In genomic region chr10:94687625-94688248, GRCh38 we compare ENCODE assay signal across 18 cellular contexts. TPM values are rescaled to one million over a fixed set of nuclear protein-coding genes. Genes with fewer than 3 reads are reported as not detected.
DNase-seq lines count a peak whose midpoint lies in the region; ATAC-seq, FAIRE-seq and TF ChIP-seq lines count a peak whose summit lies in the region.
"Had no signal": no experiment of that assay in that cellular context is flagged by ENCODE, and none has a peak within 500 bp of the region (broad histone marks: within the 10 kb centered on the region; RNA-seq: fewer than 3 reads in every experiment).

No MANE protein-coding gene starts in this region.

- FAIRE-seq in bronchial epithelial cell (lab: Jason Lieb, UNC) = peak; percentile 94
- FAIRE-seq: A204.1, D721Med, H54 had no signal

- peak in 1 of 2 donors; percentile 21 for TF ChIP-seq RAD21 in liver (IDR thresholded peaks at IDR 0.05)

- H3K9ac ChIP-seq in liver (ENCODE audit: low read depth in 1 of 2, low read length in 2 of 2) (no peak overlapping the region), trophoblast cell (ENCODE audit: low read length) (no peak overlapping the region)

- H3K4me3 Mint-ChIP-seq in GM23338 = no peak overlapping the region
- H3K4me3 Mint-ChIP-seq: CD14-positive monocyte; CD8-positive, alpha-beta T cell had no signal

- no peak overlapping the region for H2BK120ac ChIP-seq in trophoblast cell (ENCODE audit: insufficient read depth, low read length, poor library complexity)

- H3K9me3 Mint-ChIP-seq in GM23338 = peaks cover 7% of the 10 kb centered on the region; the same call in 1 of the 3 replicates
- H3K9me3 Mint-ChIP-seq: CD8-positive, alpha-beta T cell had no signal

- no peak overlapping the region for H3K23ac ChIP-seq in trophoblast cell (ENCODE audit: low read length)

- ATAC-seq in GM23338 = no peak
- ATAC-seq: CD8-positive, alpha-beta T cell; HCT116 had no signal

- no peak overlapping the region for H3K18ac ChIP-seq in trophoblast cell (ENCODE audit: low read length)

- peaks cover 3% of the 10 kb centered on the region; the same call in 2 of the 3 replicates for H3K4me1 Mint-ChIP-seq in GM23338
- H3K4me1 Mint-ChIP-seq: CD14-positive monocyte had no signal

- no peaks in the 10 kb centered on the region for H3K9me3 ChIP-seq in liver (ENCODE audit: control insufficient read depth in 4 of 4, low read length in 3 of 4)
- no peaks in the 10 kb centered on the region for H3K9me3 ChIP-seq in trophoblast cell (ENCODE audit: insufficient read depth, low read depth, low read length)
- H3K9me3 ChIP-seq in hepatocyte (ENCODE audit: low read depth) = no peaks in the 10 kb centered on the region

- H3K27ac ChIP-seq in GM23338 (ENCODE audit: low read depth) (no peak overlapping the region), liver (ENCODE audit: low read depth in 1 of 2, low read length in 2 of 2) (peak overlapping the region; percentile 41 to 69), trophoblast cell (ENCODE audit: low read depth, low read length) (no peak overlapping the region), hepatocyte (no peak overlapping the region)
- H3K27ac ChIP-seq: HL-60 had no signal

- no peak overlapping the region for H3K4me2 ChIP-seq in GM23338
- H3K4me2 ChIP-seq in trophoblast cell (ENCODE audit: low read length) = no peak overlapping the region
- no peak overlapping the region for H3K4me2 ChIP-seq in hepatocyte

- no peak overlapping the region for H4K8ac ChIP-seq in trophoblast cell (ENCODE audit: low read depth, low read length)

- no peak overlapping the region for H2AK5ac ChIP-seq in trophoblast cell (ENCODE audit: low read length)

- no peaks in the 10 kb centered on the region for H3K36me3 ChIP-seq in GM23338 (ENCODE audit: insufficient read depth)
- H3K36me3 ChIP-seq in bronchial epithelial cell (ENCODE audit: control insufficient read depth, insufficient read depth, low read length) = no peaks in the 10 kb centered on the region
- peaks cover 0 to 20% (median 14%) of the 10 kb centered on the region in 4 donors for H3K36me3 ChIP-seq in liver (ENCODE audit: control insufficient read depth in 4 of 4, insufficient read depth in 3 of 4, low read depth in 1 of 4, low read length in 3 of 4)
- no peaks in the 10 kb centered on the region for H3K36me3 ChIP-seq in trophoblast cell (ENCODE audit: control insufficient read depth in 1 of 2, insufficient read depth in 2 of 2, low read length in 2 of 2)
- no peaks in the 10 kb centered on the region for H3K36me3 ChIP-seq in hepatocyte (replicated peaks; ENCODE audit: insufficient read depth, low read depth)

- H3K79me2 ChIP-seq in GM23338 (replicated peaks; ENCODE audit: insufficient read depth) (no peaks in the 10 kb centered on the region), trophoblast cell (ENCODE audit: control insufficient read depth, insufficient read depth, low read length, poor library complexity) (no peaks in the 10 kb centered on the region), hepatocyte (peaks cover 8% of the 10 kb centered on the region)

- no peak overlapping the region for H2BK12ac ChIP-seq in trophoblast cell (ENCODE audit: low read length)

- no peak overlapping the region for H3K27ac Mint-ChIP-seq in GM23338
- H3K27ac Mint-ChIP-seq: CD14-positive monocyte; CD8-positive, alpha-beta T cell had no signal

- H3K36me3 Mint-ChIP-seq in GM23338 (ENCODE audit: low read depth) = no peaks in the 10 kb centered on the region
- H3K36me3 Mint-ChIP-seq: CD14-positive monocyte; CD8-positive, alpha-beta T cell had no signal

- H3K9me2 ChIP-seq in GM23338 (ENCODE audit: insufficient read depth) (peaks cover 5% of the 10 kb centered on the region; the same call in 1 of the 2 replicates), hepatocyte (replicated peaks; ENCODE audit: insufficient read depth) (no peaks in the 10 kb centered on the region)

- no peak overlapping the region for H4K12ac ChIP-seq in trophoblast cell (ENCODE audit: low read depth, low read length)

- H3K79me1 ChIP-seq in trophoblast cell (ENCODE audit: low read length) = no peaks in the 10 kb centered on the region

- no peak for TF ChIP-seq CTCF in GM23338 (conservative IDR thresholded peaks at IDR 0.05; ENCODE audit: low read depth in 2 of 2)
- TF ChIP-seq CTCF in bronchial epithelial cell (IDR thresholded peaks at IDR 0.05; ENCODE audit: insufficient read depth, low read length, severe bottlenecking) = no peak
- TF ChIP-seq CTCF in liver (IDR thresholded peaks at IDR 0.05; ENCODE audit: low read depth, low read length, missing input control) = no peak
- no peak for TF ChIP-seq CTCF in hepatocyte (IDR thresholded peaks at IDR 0.05; ENCODE audit: poor library complexity)

- peak overlapping the region; percentile 49 for H2BK5ac ChIP-seq in trophoblast cell (ENCODE audit: low read depth, low read length, poor library complexity)

- H3K27me3 Mint-ChIP-seq in GM23338 (ENCODE audit: insufficient read depth, low read depth, poor library complexity) = peaks cover 3% of the 10 kb centered on the region

- 74% methylated on average over 11 of the region's 11 CpGs for WGBS in liver
- WGBS in trophoblast cell (ENCODE audit: extremely low coverage, insufficient coverage, insufficient read length) = no CpG with 5 or more reads among the region's 11 CpGs
- 94% methylated on average over 11 of the region's 11 CpGs for WGBS in hepatocyte (ENCODE audit: low lambda C conversion rate, missing lambda C conversion rate)

- no peaks in the 10 kb centered on the region for H3F3A ChIP-seq in GM23338 (replicated peaks; ENCODE audit: low read depth)

- no peak overlapping the region for H3K14ac ChIP-seq in trophoblast cell (ENCODE audit: low read length)

- no peak overlapping the region for H3K4ac ChIP-seq in trophoblast cell (ENCODE audit: low read depth, low read length)

- 0 out of 2 replicates have a peak, but pooled peaks cover 8% of the 10 kb centered on the region for H3K4me1 ChIP-seq in GM23338 (ENCODE audit: insufficient read depth)
- H3K4me1 ChIP-seq in liver (ENCODE audit: control insufficient read depth in 4 of 4, insufficient read depth in 4 of 4, low read length in 3 of 4) = peaks cover 0 to 19% (median 5%) of the 10 kb centered on the region in 4 donors
- peaks cover 0 to 5% of the 10 kb centered on the region in 2 experiments for H3K4me1 ChIP-seq in trophoblast cell (ENCODE audit: control insufficient read depth in 1 of 2, insufficient read depth in 2 of 2, low read length in 2 of 2)
- H3K4me1 ChIP-seq in hepatocyte (ENCODE audit: insufficient read depth) = no peaks in the 10 kb centered on the region

- H3K4me3 ChIP-seq in GM23338 (no peak overlapping the region), bronchial epithelial cell (ENCODE audit: low read depth, low read length) (no peak overlapping the region), liver (ENCODE audit: low read depth in 1 of 3, low read length in 3 of 3) (peak overlapping the region in 2 of 3 donors; percentile 45 to 46), trophoblast cell (ENCODE audit: low read depth, low read length) (no peak overlapping the region), hepatocyte (no peak overlapping the region)

- H2AFZ ChIP-seq in GM23338 (peak overlapping the region; percentile 85; the same call in 1 of the 2 replicates), trophoblast cell (ENCODE audit: insufficient read depth, low read length, poor library complexity) (no peak overlapping the region), hepatocyte (no peak overlapping the region)

- no peaks in the 10 kb centered on the region for H4K20me1 ChIP-seq in GM23338 (replicated peaks; ENCODE audit: insufficient read depth)
- no peaks in the 10 kb centered on the region for H4K20me1 ChIP-seq in hepatocyte (ENCODE audit: insufficient read depth, poor library complexity, severe bottlenecking)

- DNase-seq in GM23338 (ENCODE audit: low spot score) (no peak), bronchial epithelial cell (ENCODE audit: low read depth) (no peak), trophoblast cell (no peak), DMS53 treated with DMSO at 0.1 percent for 48 hours (lab: John Stamatoyannopoulos, UW; ENCODE audit: unreplicated experiment) (no peak), inferior parietal cortex (ENCODE audit: extremely low spot score) (no peak), hepatocyte (ENCODE audit: low spot score) (no peak)
- DNase-seq: CD8-positive, alpha-beta T cell; COR-L47; DMS153; GF-D8 had no signal

- no peak overlapping the region for H4K91ac ChIP-seq in trophoblast cell (ENCODE audit: low read depth, low read length)

- H3K27me3 ChIP-seq in GM23338 (ENCODE audit: insufficient read depth) (no peaks in the 10 kb centered on the region), bronchial epithelial cell (ENCODE audit: control insufficient read depth, insufficient read depth, low read length) (no peaks in the 10 kb centered on the region), liver (ENCODE audit: control insufficient read depth in 4 of 4, insufficient read depth in 4 of 4, low read length in 3 of 4) (no peaks in the 10 kb centered on the region), trophoblast cell (ENCODE audit: insufficient read depth, low read length) (no peaks in the 10 kb centered on the region), hepatocyte (no peaks in the 10 kb centered on the region)

TF ChIP-seq in GM23338, 12 proteins besides CTCF, POLR2A, EP300 and RAD21:
- no peak for TF ChIP-seq NANOG (IDR thresholded peaks at IDR 0.05; ENCODE audit: borderline replicate concordance)

TF ChIP-seq in liver, 16 proteins besides CTCF, POLR2A, EP300 and RAD21 (continues in another document):
- TF ChIP-seq FOXA2 (IDR thresholded peaks at IDR 0.05) (peak; percentile 68), YY1 (IDR thresholded peaks at IDR 0.05) (peak; percentile 51), FOXA1 (IDR thresholded peaks at IDR 0.05) (peak; percentile 33), GABPA (IDR thresholded peaks at IDR 0.05 in 1 of 2, conservative IDR thresholded peaks at IDR 0.05 in 1 of 2) (no peak), EGR1 (IDR thresholded peaks at IDR 0.05; ENCODE audit: low read depth in 2 of 2) (no peak), HNF4G (IDR thresholded peaks at IDR 0.05) (no peak), HNF4A (conservative IDR thresholded peaks at IDR 0.05) (peak in 1 of 2 donors; percentile 35), JUND (IDR thresholded peaks at IDR 0.05) (no peak), RXRA (IDR thresholded peaks at IDR 0.05) (peak in 1 of 2 donors; percentile 42)

RNA-seq across cellular contexts. Expression of gene CYP2C18, which starts 4.2 kb away (rescaled TPM):
- total RNA-seq in GM23338 (2014; rRNA removed; shearing (Covaris generic)) = 0.63 and 0.97 TPM in 2 replicates
- 0.08 and 0.16 TPM in 2 replicates for polyA plus RNA-seq in GM23338 (2016; fragmentation: Nextera tagmentation; extraction: Ambion mirVana)
- 1.1 and 20.9 TPM in 2 replicates for total RNA-seq in bronchial epithelial cell
- 10 to 100 TPM in 1 of 2 donors, under 1 TPM in 1; 0.93 to 51.5 TPM for total RNA-seq in liver
- 10 to 100 TPM; 30.9 to 50.0 TPM for polyA plus RNA-seq in liver
- 15.5 and 16.9 TPM in 2 replicates for polyA plus RNA-seq in trophoblast cell (2013)
- 18.5 and 19.5 TPM in 2 replicates for total RNA-seq in hepatocyte
- 16.2 and 17.2 TPM in 2 replicates for polyA plus RNA-seq in hepatocyte
- total RNA-seq: CD8-positive, alpha-beta T cell had no signal
- polyA plus RNA-seq: BJ, CD14-positive monocyte had no signal

Comparison
In these comparisons a context has a peak if more than half of its experiments do, and no peak if none do; other contexts are left out.
1. H3K27ac ChIP-seq: peak in liver (2 of 2); none in GM23338 (single experiment), trophoblast cell (single experiment) and hepatocyte (single experiment).
2. H3K4me3 ChIP-seq: peak in liver (2 of 3); none in GM23338 (single experiment), bronchial epithelial cell (single experiment), trophoblast cell (single experiment) and hepatocyte (single experiment).